Comparison of ENCODE assay signal across 29 cellular contexts in the genomic region with DNA sequence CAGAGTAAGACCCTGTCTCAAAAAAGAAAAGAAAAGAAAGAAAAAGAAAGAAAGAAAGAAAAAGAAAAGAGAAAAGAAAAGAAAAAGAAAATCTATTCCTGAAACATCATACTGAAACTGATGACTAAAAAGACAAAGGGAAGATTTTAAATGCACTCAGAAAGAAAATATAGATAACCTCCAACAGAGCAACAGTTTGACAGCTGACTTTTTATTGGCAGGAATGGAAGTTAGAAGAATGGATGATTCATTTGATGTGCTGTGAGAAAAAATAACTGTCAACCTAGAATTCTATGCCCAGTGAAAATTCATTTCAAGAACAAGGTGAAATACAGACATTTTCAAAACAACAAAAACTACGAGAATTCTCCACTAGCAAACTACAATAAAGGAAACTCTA. TPM values are rescaled to one million over a fixed set of nuclear protein-coding genes. Genes with fewer than 3 reads are reported as not detected.
"Had no signal": no experiment of that assay in that cellular context is flagged by ENCODE, and none has a peak within 500 bp of the region (broad histone marks: within the 10 kb centered on the region; RNA-seq: fewer than 3 reads in every experiment).

No MANE protein-coding gene starts in this region.

- H3K27ac Mint-ChIP-seq: mesothelial cell of epicardium had no signal

- FAIRE-seq: colon, islet of Langerhans, keratinocyte had no signal

- H3K4me3 Mint-ChIP-seq: mesothelial cell of epicardium, naive B cell had no signal

- DNase-seq: dermis blood vessel endothelial cell; dorsolateral prefrontal cortex; effector CD4-positive, alpha-beta T cell; effector memory CD4-positive, alpha-beta T cell; erythroblast; esophagus squamous epithelium; foreskin fibroblast; foreskin melanocyte; gastrocnemius medialis; glutamatergic neuron; head of caudate nucleus; heart right ventricle; hippocampal formation; left cardiac atrium; left lung; left ventricle myocardium superior; lower lobe of right lung; mesenchymal stem cell; mucosa of descending colon; naive B cell had no signal

- H3K27ac ChIP-seq: coronary artery, dorsolateral prefrontal cortex, epithelial cell of prostate, esophagus squamous epithelium, gastrocnemius medialis, heart right ventricle, left lung, lower lobe of right lung had no signal

- H3K36me3 ChIP-seq: esophagus squamous epithelium, gastrocnemius medialis, heart right ventricle, left lung, lower lobe of right lung had no signal

- H3K36me3 Mint-ChIP-seq: mesothelial cell of epicardium, naive B cell had no signal

- H3K9me3 ChIP-seq: esophagus squamous epithelium, gastrocnemius medialis, heart right ventricle, left lung, lower lobe of right lung, mucosa of descending colon had no signal

- H3K4me3 ChIP-seq: coronary artery, dorsolateral prefrontal cortex, esophagus squamous epithelium, gastrocnemius medialis, heart right ventricle, left lung, lower lobe of right lung, mucosa of descending colon had no signal

- ATAC-seq: esophagus mucosa, gastrocnemius medialis, heart right ventricle, left cardiac atrium, left lung, left ventricle myocardium superior, lower lobe of right lung, mucosa of descending colon had no signal

RNA-seq across cellular contexts. Expression of gene ENO4, which starts 56.5 kb away (rescaled TPM):
- total RNA-seq: dermis blood vessel endothelial cell, esophagus mucosa, gastrocnemius medialis, glomerular endothelial cell, lung microvascular endothelial cell had no signal
- polyA plus RNA-seq: heart right ventricle had no signal
